2 cellular contexts compared by ENCODE assay signal in genomic region chr3:194951931-194952572, GRCh38.
TF ChIP-seq lines count a peak whose summit lies in the region.

No MANE protein-coding gene starts in this region.

TF ChIP-seq in HepG2, 621 proteins besides CTCF, POLR2A, EP300 and RAD21:
- peak; percentile 85; the same call in 1 of the 2 replicates for TF ChIP-seq ZNF512 (CRISPR knock-in tag; IDR thresholded peaks at IDR 0.05)
- TF ChIP-seq ZBED4 (CRISPR knock-in tag; IDR thresholded peaks at IDR 0.05; ENCODE audit: borderline replicate concordance) = no peak

TF ChIP-seq in K562, 482 proteins besides CTCF, POLR2A, EP300 and RAD21 (continued from another document):
- TF ChIP-seq ZNF655 (CRISPR knock-in tag; IDR thresholded peaks at IDR 0.05) (no peak), CREBBP (IDR thresholded peaks at IDR 0.05; ENCODE audit: low read depth, low read length) (no peak), ZNF121 (CRISPR knock-in tag; conservative IDR thresholded peaks at IDR 0.05) (no peak), ZEB2 (IDR thresholded peaks at IDR 0.05) (no peak), ZNF512 (tag; IDR thresholded peaks at IDR 0.05) (peak; percentile 98)
TF ChIP-seq in K562: peak in this region for 1.
